ENCODE assay signal across 10 cellular contexts in the genomic region with DNA sequence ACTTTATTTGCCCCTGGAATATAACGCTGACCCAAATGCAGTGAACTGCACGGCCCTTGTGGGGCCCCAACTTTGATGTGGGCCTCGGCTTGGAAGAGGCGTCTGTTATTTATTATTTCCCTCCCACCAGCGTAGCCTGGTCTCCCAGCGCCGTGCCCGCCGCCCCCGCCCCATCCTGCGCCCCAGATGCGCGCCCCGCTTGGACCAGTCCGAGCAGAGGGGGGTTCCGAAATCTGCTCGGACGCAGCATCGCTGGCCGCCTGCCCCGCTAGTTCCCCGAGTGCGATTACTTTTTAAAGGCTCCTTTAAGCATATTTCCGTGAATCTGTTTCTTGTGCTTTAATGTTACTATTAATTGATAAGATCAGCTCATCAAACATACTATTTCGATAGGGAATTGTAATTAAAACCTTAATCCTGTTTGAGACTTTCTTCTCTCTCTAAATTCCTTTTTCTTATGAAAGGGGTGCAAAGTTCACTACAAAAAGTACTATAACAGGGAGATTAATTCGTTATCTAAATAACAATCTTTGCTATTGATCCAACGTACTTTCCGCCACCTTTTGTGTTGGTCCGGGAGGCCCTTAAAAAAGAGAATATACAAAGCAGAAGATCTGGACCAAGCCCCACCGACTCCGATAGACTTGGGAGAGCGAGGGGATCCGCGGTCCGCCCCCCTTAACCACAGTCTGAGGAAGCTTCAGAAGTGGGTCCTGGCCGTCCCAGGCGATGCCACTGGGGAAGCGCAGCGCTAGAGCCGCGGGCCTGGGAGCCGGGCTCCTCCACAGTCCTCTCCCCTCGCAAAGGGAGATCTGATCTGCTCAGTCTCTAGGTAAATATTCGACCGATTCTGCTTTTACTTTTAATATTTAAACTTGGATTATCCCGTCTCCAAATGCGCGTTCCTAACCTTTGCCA. TPM values are rescaled to one million over a fixed set of nuclear protein-coding genes. Genes with fewer than 3 reads are reported as not detected.
DNase-seq lines count a peak whose midpoint lies in the region; ATAC-seq and TF ChIP-seq lines count a peak whose summit lies in the region.
"Had no signal": no experiment of that assay in that cellular context is flagged by ENCODE, and none has a peak within 500 bp of the region (broad histone marks: within the 10 kb centered on the region; RNA-seq: fewer than 3 reads in every experiment).

No MANE protein-coding gene starts in this region.

- H2AFZ ChIP-seq in ACC112 (ENCODE audit: low read length, unreplicated experiment) = no peak overlapping the region
- H2AFZ ChIP-seq in GM23338 = peak overlapping the region; percentile 70; the same call in 1 of the 2 replicates

- no peaks in the 10 kb centered on the region for H3K36me3 Mint-ChIP-seq in GM23338 (ENCODE audit: low read depth)

- H3K4me1 Mint-ChIP-seq in GM23338 = peaks cover 40% of the 10 kb centered on the region

- H3K27ac ChIP-seq in ACC112 (ENCODE audit: low read depth, low read length) = no peak overlapping the region
- no peak overlapping the region for H3K27ac ChIP-seq in GM23338 (ENCODE audit: low read depth)
- H3K27ac ChIP-seq in mesodermal cell (ENCODE audit: low read depth, low read length, severe bottlenecking) = no peak overlapping the region
- H3K27ac ChIP-seq: epithelial cell of prostate had no signal

- WGBS in mesodermal cell (ENCODE audit: insufficient coverage in 2 of 2), 2 experiments = 1% methylated on average over 24 to 35 of the region's 48 CpGs

- no peaks in the 10 kb centered on the region for H3K36me3 ChIP-seq in ACC112 (ENCODE audit: insufficient read depth, low read length)
- H3K36me3 ChIP-seq in GM23338 (ENCODE audit: insufficient read depth) = no peaks in the 10 kb centered on the region
- no peaks in the 10 kb centered on the region for H3K36me3 ChIP-seq in mesodermal cell (ENCODE audit: control insufficient read depth, insufficient read depth, low read length)

- peak overlapping the region; percentile 93 for H3K4me2 ChIP-seq in GM23338

- no peak overlapping the region for H3K27ac Mint-ChIP-seq in GM23338

- H3K4me3 Mint-ChIP-seq in GM23338 = peak overlapping the region; percentile 73

- no peaks in the 10 kb centered on the region for H3K9me2 ChIP-seq in GM23338 (ENCODE audit: insufficient read depth)

- DNase-seq in GM23338 (ENCODE audit: low spot score) (no peak), astrocyte of the cerebellum (ENCODE audit: low read depth) (no peak), kidney glomerular epithelial cell (lab: John Stamatoyannopoulos, UW) (no peak), activated gamma-delta T cell treated with Interleukin-2 at 50 U/mL for 16 hours (no peak), glomerular visceral epithelial cell (ENCODE audit: extremely low spot score) (no peak), amniotic stem cell (lab: John Stamatoyannopoulos, UW) (no peak)

- no peaks in the 10 kb centered on the region for H3K9me3 ChIP-seq in mesodermal cell (ENCODE audit: control insufficient read depth, low read length)

- H3K27me3 ChIP-seq in ACC112 (ENCODE audit: insufficient read depth, low read length) = peaks cover 98% of the 10 kb centered on the region
- peaks cover 98% of the 10 kb centered on the region for H3K27me3 ChIP-seq in GM23338 (ENCODE audit: insufficient read depth)

- H3K27me3 Mint-ChIP-seq in GM23338 (ENCODE audit: insufficient read depth, low read depth, poor library complexity) = peaks cover 92% of the 10 kb centered on the region

- H3K9me3 Mint-ChIP-seq in GM23338 = no peaks in the 10 kb centered on the region; the same call in 2 of the 3 replicates

- peaks cover 3% of the 10 kb centered on the region for H3K4me1 ChIP-seq in ACC112 (ENCODE audit: control insufficient read depth, insufficient read depth, low read length, unreplicated experiment)
- H3K4me1 ChIP-seq in GM23338 (ENCODE audit: insufficient read depth) = peaks cover 56% of the 10 kb centered on the region
- peaks cover 4% of the 10 kb centered on the region for H3K4me1 ChIP-seq in mesodermal cell (ENCODE audit: control insufficient read depth, insufficient read depth, low read length, poor library complexity, severe bottlenecking)

- H3K4me3 ChIP-seq in ACC112 (ENCODE audit: low read depth, low read length) = peak overlapping the region; percentile 62
- peak overlapping the region; percentile 60 for H3K4me3 ChIP-seq in GM23338
- peak overlapping the region; percentile 51 for H3K4me3 ChIP-seq in astrocyte of the cerebellum (ENCODE audit: low read depth, low read length)
- H3K4me3 ChIP-seq in mesodermal cell (ENCODE audit: extremely low read depth, insufficient read depth, low read length, poor library complexity, severe bottlenecking) = peak overlapping the region; percentile 31

- H3K79me2 ChIP-seq in ACC112 (ENCODE audit: control insufficient read depth, insufficient read depth, low read length, unreplicated experiment) (no peaks in the 10 kb centered on the region), GM23338 (replicated peaks; ENCODE audit: insufficient read depth) (no peaks in the 10 kb centered on the region)

- H4K20me1 ChIP-seq in GM23338 (replicated peaks; ENCODE audit: insufficient read depth) = no peaks in the 10 kb centered on the region

- TF ChIP-seq CTCF in GM23338 (conservative IDR thresholded peaks at IDR 0.05; ENCODE audit: low read depth in 2 of 2) = no peak
- no peak for TF ChIP-seq CTCF in astrocyte of the cerebellum (IDR thresholded peaks at IDR 0.05; ENCODE audit: low read depth, low read length, missing control alignments)

- in situ Hi-C loops in astrocyte of the cerebellum (cut with HindIII; ENCODE audit: low sequenced_read_pairs) = no loop called here

- peak; percentile 8 for ATAC-seq in GM23338

- peaks cover 10% of the 10 kb centered on the region; the same call in 1 of the 2 replicates for H3F3A ChIP-seq in GM23338 (replicated peaks; ENCODE audit: low read depth)

TF ChIP-seq in GM23338, 12 proteins besides CTCF, POLR2A, EP300 and RAD21 (continues in another document):
- no peak for TF ChIP-seq NANOG (IDR thresholded peaks at IDR 0.05; ENCODE audit: borderline replicate concordance)
- no peak for TF ChIP-seq STAT1 (IDR thresholded peaks at IDR 0.05; ENCODE audit: unreplicated experiment)
- TF ChIP-seq, protein P1, sequence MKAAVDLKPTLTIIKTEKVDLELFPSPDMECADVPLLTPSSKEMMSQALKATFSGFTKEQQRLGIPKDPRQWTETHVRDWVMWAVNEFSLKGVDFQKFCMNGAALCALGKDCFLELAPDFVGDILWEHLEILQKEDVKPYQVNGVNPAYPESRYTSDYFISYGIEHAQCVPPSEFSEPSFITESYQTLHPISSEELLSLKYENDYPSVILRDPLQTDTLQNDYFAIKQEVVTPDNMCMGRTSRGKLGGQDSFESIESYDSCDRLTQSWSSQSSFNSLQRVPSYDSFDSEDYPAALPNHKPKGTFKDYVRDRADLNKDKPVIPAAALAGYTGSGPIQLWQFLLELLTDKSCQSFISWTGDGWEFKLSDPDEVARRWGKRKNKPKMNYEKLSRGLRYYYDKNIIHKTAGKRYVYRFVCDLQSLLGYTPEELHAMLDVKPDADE (IDR thresholded peaks at IDR 0.05) = no peak
- TF ChIP-seq EZH2 (IDR thresholded peaks at IDR 0.05; ENCODE audit: low read depth, unreplicated experiment) = peak; percentile 67
- TF ChIP-seq JUNB (IDR thresholded peaks at IDR 0.05; ENCODE audit: unreplicated experiment) = no peak
- TF ChIP-seq, protein P2, sequence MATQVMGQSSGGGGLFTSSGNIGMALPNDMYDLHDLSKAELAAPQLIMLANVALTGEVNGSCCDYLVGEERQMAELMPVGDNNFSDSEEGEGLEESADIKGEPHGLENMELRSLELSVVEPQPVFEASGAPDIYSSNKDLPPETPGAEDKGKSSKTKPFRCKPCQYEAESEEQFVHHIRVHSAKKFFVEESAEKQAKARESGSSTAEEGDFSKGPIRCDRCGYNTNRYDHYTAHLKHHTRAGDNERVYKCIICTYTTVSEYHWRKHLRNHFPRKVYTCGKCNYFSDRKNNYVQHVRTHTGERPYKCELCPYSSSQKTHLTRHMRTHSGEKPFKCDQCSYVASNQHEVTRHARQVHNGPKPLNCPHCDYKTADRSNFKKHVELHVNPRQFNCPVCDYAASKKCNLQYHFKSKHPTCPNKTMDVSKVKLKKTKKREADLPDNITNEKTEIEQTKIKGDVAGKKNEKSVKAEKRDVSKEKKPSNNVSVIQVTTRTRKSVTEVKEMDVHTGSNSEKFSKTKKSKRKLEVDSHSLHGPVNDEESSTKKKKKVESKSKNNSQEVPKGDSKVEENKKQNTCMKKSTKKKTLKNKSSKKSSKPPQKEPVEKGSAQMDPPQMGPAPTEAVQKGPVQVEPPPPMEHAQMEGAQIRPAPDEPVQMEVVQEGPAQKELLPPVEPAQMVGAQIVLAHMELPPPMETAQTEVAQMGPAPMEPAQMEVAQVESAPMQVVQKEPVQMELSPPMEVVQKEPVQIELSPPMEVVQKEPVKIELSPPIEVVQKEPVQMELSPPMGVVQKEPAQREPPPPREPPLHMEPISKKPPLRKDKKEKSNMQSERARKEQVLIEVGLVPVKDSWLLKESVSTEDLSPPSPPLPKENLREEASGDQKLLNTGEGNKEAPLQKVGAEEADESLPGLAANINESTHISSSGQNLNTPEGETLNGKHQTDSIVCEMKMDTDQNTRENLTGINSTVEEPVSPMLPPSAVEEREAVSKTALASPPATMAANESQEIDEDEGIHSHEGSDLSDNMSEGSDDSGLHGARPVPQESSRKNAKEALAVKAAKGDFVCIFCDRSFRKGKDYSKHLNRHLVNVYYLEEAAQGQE (IDR thresholded peaks at IDR 0.05; ENCODE audit: unreplicated experiment) = no peak

RNA-seq across cellular contexts. Expression of a gene that starts 10.1 kb away (rescaled TPM):
- total RNA-seq in GM23338 (2014; rRNA removed; shearing (Covaris generic)) = 0.70 and 0.76 TPM in 2 replicates
- polyA plus RNA-seq in GM23338 (2016; fragmentation: Nextera tagmentation; extraction: Ambion mirVana) = 0.26 and 0.31 TPM in 2 replicates
- 5.0 TPM for polyA plus RNA-seq in mesodermal cell (2013, experiment 1 of 2)
- 3.8 TPM for polyA plus RNA-seq in mesodermal cell (2013, experiment 2 of 2)
- total RNA-seq: T-helper 2 cell treated with Interferon-gamma antibody and Interleukin-4, amounts not matched to agents 100 ng/mL and 5 ng/mL, for 36 hours had no signal
